ENCODE assay signal across 40 cellular contexts in the genomic region with DNA sequence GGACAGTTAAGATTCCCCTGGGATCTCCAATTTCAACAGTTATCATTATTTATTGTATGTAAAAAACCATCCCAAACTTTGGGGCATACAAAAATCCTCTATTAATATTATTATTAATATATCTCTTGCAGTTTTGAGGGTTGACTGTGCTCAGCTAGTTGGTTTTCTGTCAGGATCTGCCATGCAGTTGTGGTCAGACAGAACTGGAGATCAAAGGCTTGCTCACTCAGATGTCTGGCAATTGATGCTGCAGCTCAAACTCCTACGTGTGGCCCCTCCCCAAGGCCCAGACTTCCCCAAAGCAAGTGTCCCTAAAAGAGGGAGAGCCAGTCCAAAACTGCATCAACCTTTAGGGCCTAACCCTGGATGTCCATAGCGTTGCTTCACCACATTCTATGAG.
"Had no signal": no experiment of that assay in that cellular context is flagged by ENCODE, and none has a peak within 500 bp of the region (broad histone marks: within the 10 kb centered on the region; RNA-seq: fewer than 3 reads in every experiment).

No MANE protein-coding gene starts in this region.

- H3K27me3 Mint-ChIP-seq: activated naive CD8-positive, alpha-beta T cell treated with anti-CD3 and anti-CD28 coated beads, Interleukin-2, amount 10 ng/mL, durations not matched to agents 7 days and 5 days; activated naive CD8-positive, alpha-beta T cell treated with anti-CD3 and anti-CD28 coated beads, Interleukin-2, amount 50 U/mL, for 24 hours; activated T-cell treated with anti-CD3 and anti-CD28 coated beads, Interleukin-2, amount 50 U/mL, for 24 hours had no signal

- H3K4me1 ChIP-seq: adrenal gland, ascending aorta, body of pancreas, breast epithelium had no signal

- ATAC-seq: activated naive CD4-positive, alpha-beta T cell treated with anti-CD3 and anti-CD28 coated beads, Interleukin-2, amount 50 U/mL, for 72 hours; activated naive CD8-positive, alpha-beta T cell treated with anti-CD3 and anti-CD28 coated beads, Interleukin-2, amount 50 U/mL, for 24 hours; activated T-cell treated with anti-CD3 and anti-CD28 coated beads, Interleukin-2, amount 50 U/mL, for 4 hours; activated T-cell treated with anti-CD3 and anti-CD28 coated beads, Interleukin-2, amount 50 U/mL, for 72 hours; activated T-helper 17 cell treated with anti-CD3 and anti-CD28 coated beads, Interleukin-2, amount 50 U/mL, for 72 hours; body of pancreas had no signal

- H3K4me1 Mint-ChIP-seq: activated naive CD4-positive, alpha-beta T cell treated with anti-CD3 and anti-CD28 coated beads, Interleukin-2, amount 10 ng/mL, durations not matched to agents 7 days and 5 days; activated naive CD4-positive, alpha-beta T cell treated with anti-CD3 and anti-CD28 coated beads, Interleukin-2, amount 50 U/mL, for 24 hours; activated naive CD8-positive, alpha-beta T cell treated with anti-CD3 and anti-CD28 coated beads for 36 hours; activated naive CD8-positive, alpha-beta T cell treated with anti-CD3 and anti-CD28 coated beads, Interleukin-2, amount 10 ng/mL, durations not matched to agents 7 days and 5 days; activated naive CD8-positive, alpha-beta T cell treated with anti-CD3 and anti-CD28 coated beads, Interleukin-2, amount 50 U/mL, for 24 hours; activated T-helper 17 cell treated with anti-CD3 and anti-CD28 coated beads, Interleukin-2, amount 50 U/mL, for 72 hours; brain; central memory CD8-positive, alpha-beta T cell had no signal

- H3K9me3 ChIP-seq: adrenal gland, ascending aorta, body of pancreas had no signal

- H3K4me3 ChIP-seq: adrenal gland, ascending aorta, body of pancreas, breast epithelium, cardiac muscle cell had no signal

- DNase-seq: activated effector memory CD4-positive, alpha-beta T cell treated with anti-CD3 and anti-CD28 coated beads, Interleukin-2, amount 50 U/mL, for 16 hours; activated effector memory CD4-positive, alpha-beta T cell treated with Interleukin-2 at 50 U/mL for 16 hours; activated gamma-delta T cell; activated gamma-delta T cell treated with Interleukin-2 at 50 U/mL for 16 hours; activated naive CD4-positive, alpha-beta T cell; activated naive CD4-positive, alpha-beta T cell treated with anti-CD3 and anti-CD28 coated beads for 36 hours; activated naive CD4-positive, alpha-beta T cell treated with anti-CD3 and anti-CD28 coated beads, Interleukin-2, amount 10 ng/mL, durations not matched to agents 7 days and 5 days; activated naive CD4-positive, alpha-beta T cell treated with anti-CD3 and anti-CD28 coated beads, Interleukin-2, amount 50 U/mL, for 16 hours; activated naive CD4-positive, alpha-beta T cell treated with Interleukin-2 at 50 U/mL for 16 hours; activated naive CD8-positive, alpha-beta T cell treated with anti-CD3 and anti-CD28 coated beads for 36 hours; activated naive CD8-positive, alpha-beta T cell treated with anti-CD3 and anti-CD28 coated beads, Interleukin-2, amount 10 ng/mL, durations not matched to agents 7 days and 5 days; activated naive CD8-positive, alpha-beta T cell treated with anti-CD3 and anti-CD28 coated beads, Interleukin-2, amount 50 U/mL, for 24 hours; activated T-cell treated with anti-CD3 and anti-CD28 coated beads, Interleukin-2, amount 50 U/mL, for 1 hour; activated T-cell treated with anti-CD3 and anti-CD28 coated beads, Interleukin-2, amount 50 U/mL, for 24 hours; activated T-cell treated with anti-CD3 and anti-CD28 coated beads, Interleukin-2, amount 50 U/mL, for 4 hours; activated T-cell treated with anti-CD3 and anti-CD28 coated beads, Interleukin-2, amount 50 U/mL, for 48 hours; activated T-cell treated with anti-CD3 and anti-CD28 coated beads, Interleukin-2, amount 50 U/mL, for 72 hours; adrenal gland; amniotic stem cell; amygdala; anterior cingulate cortex; aorta; body of pancreas; brain microvascular endothelial cell; caudate nucleus; central memory CD4-positive, alpha-beta T cell; cerebellar nuclear complex had no signal

- H3K36me3 Mint-ChIP-seq: activated naive CD4-positive, alpha-beta T cell treated with anti-CD3 and anti-CD28 coated beads, Interleukin-2, amount 10 ng/mL, durations not matched to agents 7 days and 5 days; activated naive CD4-positive, alpha-beta T cell treated with anti-CD3 and anti-CD28 coated beads, Interleukin-2, amount 50 U/mL, for 24 hours; activated naive CD8-positive, alpha-beta T cell; activated naive CD8-positive, alpha-beta T cell treated with anti-CD3 and anti-CD28 coated beads for 36 hours; activated naive CD8-positive, alpha-beta T cell treated with anti-CD3 and anti-CD28 coated beads, Interleukin-2, amount 10 ng/mL, durations not matched to agents 7 days and 5 days; brain had no signal

- H3K4me3 Mint-ChIP-seq: activated naive CD4-positive, alpha-beta T cell treated with anti-CD3 and anti-CD28 coated beads for 36 hours; activated naive CD4-positive, alpha-beta T cell treated with anti-CD3 and anti-CD28 coated beads, Interleukin-2, amount 10 ng/mL, durations not matched to agents 7 days and 5 days; activated naive CD4-positive, alpha-beta T cell treated with anti-CD3 and anti-CD28 coated beads, Interleukin-2, amount 50 U/mL, for 24 hours; activated naive CD8-positive, alpha-beta T cell; activated naive CD8-positive, alpha-beta T cell treated with anti-CD3 and anti-CD28 coated beads for 36 hours; activated naive CD8-positive, alpha-beta T cell treated with anti-CD3 and anti-CD28 coated beads, Interleukin-2, amount 10 ng/mL, durations not matched to agents 7 days and 5 days; activated naive CD8-positive, alpha-beta T cell treated with anti-CD3 and anti-CD28 coated beads, Interleukin-2, amount 50 U/mL, for 24 hours; activated T-cell treated with anti-CD3 and anti-CD28 coated beads, Interleukin-2, amount 50 U/mL, for 24 hours; activated T-cell treated with anti-CD3 and anti-CD28 coated beads, Interleukin-2, amount 50 U/mL, for 4 hours; activated T-cell treated with anti-CD3 and anti-CD28 coated beads, Interleukin-2, amount 50 U/mL, for 72 hours; activated T-helper 1 cell treated with anti-CD3 and anti-CD28 coated beads, Interleukin-12 subunit alpha, Interleukin-12 subunit beta, Interleukin-2, Interleukin-4 antibody, amounts not matched to agents 30 ng/mL and 10 ng/mL and 1 ng/mL, durations not matched to agents 14 hours and 24 hours and 36 hours; activated T-helper 17 cell treated with anti-CD3 and anti-CD28 coated beads, Interleukin-2, amount 50 U/mL, for 72 hours; brain; central memory CD8-positive, alpha-beta T cell had no signal

- H3K27me3 ChIP-seq: adrenal gland, ascending aorta, body of pancreas, brain microvascular endothelial cell, breast epithelium, cardiac muscle cell had no signal

- H3K27ac Mint-ChIP-seq: activated naive CD4-positive, alpha-beta T cell treated with anti-CD3 and anti-CD28 coated beads for 36 hours; activated naive CD4-positive, alpha-beta T cell treated with anti-CD3 and anti-CD28 coated beads, Interleukin-2, amount 10 ng/mL, durations not matched to agents 7 days and 5 days; activated naive CD4-positive, alpha-beta T cell treated with anti-CD3 and anti-CD28 coated beads, Interleukin-2, amount 50 U/mL, for 24 hours; activated naive CD4-positive, alpha-beta T cell treated with anti-CD3 and anti-CD28 coated beads, Interleukin-2, amount 50 U/mL, for 72 hours; activated naive CD8-positive, alpha-beta T cell; activated naive CD8-positive, alpha-beta T cell treated with anti-CD3 and anti-CD28 coated beads for 36 hours; activated naive CD8-positive, alpha-beta T cell treated with anti-CD3 and anti-CD28 coated beads, Interleukin-2, amount 10 ng/mL, durations not matched to agents 7 days and 5 days; activated naive CD8-positive, alpha-beta T cell treated with anti-CD3 and anti-CD28 coated beads, Interleukin-2, amount 50 U/mL, for 24 hours; activated T-cell treated with anti-CD3 and anti-CD28 coated beads, Interleukin-2, amount 50 U/mL, for 24 hours; activated T-cell treated with anti-CD3 and anti-CD28 coated beads, Interleukin-2, amount 50 U/mL, for 72 hours; activated T-helper 1 cell treated with anti-CD3 and anti-CD28 coated beads, Interleukin-12 subunit alpha, Interleukin-12 subunit beta, Interleukin-2, Interleukin-4 antibody, amounts not matched to agents 30 ng/mL and 10 ng/mL and 1 ng/mL, durations not matched to agents 14 hours and 24 hours and 36 hours; activated T-helper 17 cell treated with anti-CD3 and anti-CD28 coated beads, Interleukin-2, amount 50 U/mL, for 72 hours; activated T-helper 2 cell treated with anti-CD3 and anti-CD28 coated beads, Interferon-gamma antibody, Interleukin-2, Interleukin-4, amounts not matched to agents 10 μg/mL and 5 μg/mL and 100 μg/mL, durations not matched to agents 14 hours and 24 hours and 36 hours; brain had no signal

- H3K36me3 ChIP-seq: adrenal gland, ascending aorta, brain microvascular endothelial cell, breast epithelium, cardiac muscle cell had no signal

- H3K27ac ChIP-seq: adrenal gland, ascending aorta, body of pancreas, brain microvascular endothelial cell, breast epithelium, cardiac muscle cell had no signal

- H3K9me3 Mint-ChIP-seq: activated naive CD4-positive, alpha-beta T cell treated with anti-CD3 and anti-CD28 coated beads, Interleukin-2, amount 50 U/mL, for 24 hours; activated T-helper 2 cell treated with anti-CD3 and anti-CD28 coated beads, Interferon-gamma antibody, Interleukin-2, Interleukin-4, amounts not matched to agents 10 μg/mL and 5 μg/mL and 100 μg/mL, durations not matched to agents 14 hours and 24 hours and 36 hours; central memory CD8-positive, alpha-beta T cell had no signal

- FAIRE-seq: astrocyte, bronchial epithelial cell had no signal
